ENCODE assay signal across 8 cellular contexts in the genomic region with DNA sequence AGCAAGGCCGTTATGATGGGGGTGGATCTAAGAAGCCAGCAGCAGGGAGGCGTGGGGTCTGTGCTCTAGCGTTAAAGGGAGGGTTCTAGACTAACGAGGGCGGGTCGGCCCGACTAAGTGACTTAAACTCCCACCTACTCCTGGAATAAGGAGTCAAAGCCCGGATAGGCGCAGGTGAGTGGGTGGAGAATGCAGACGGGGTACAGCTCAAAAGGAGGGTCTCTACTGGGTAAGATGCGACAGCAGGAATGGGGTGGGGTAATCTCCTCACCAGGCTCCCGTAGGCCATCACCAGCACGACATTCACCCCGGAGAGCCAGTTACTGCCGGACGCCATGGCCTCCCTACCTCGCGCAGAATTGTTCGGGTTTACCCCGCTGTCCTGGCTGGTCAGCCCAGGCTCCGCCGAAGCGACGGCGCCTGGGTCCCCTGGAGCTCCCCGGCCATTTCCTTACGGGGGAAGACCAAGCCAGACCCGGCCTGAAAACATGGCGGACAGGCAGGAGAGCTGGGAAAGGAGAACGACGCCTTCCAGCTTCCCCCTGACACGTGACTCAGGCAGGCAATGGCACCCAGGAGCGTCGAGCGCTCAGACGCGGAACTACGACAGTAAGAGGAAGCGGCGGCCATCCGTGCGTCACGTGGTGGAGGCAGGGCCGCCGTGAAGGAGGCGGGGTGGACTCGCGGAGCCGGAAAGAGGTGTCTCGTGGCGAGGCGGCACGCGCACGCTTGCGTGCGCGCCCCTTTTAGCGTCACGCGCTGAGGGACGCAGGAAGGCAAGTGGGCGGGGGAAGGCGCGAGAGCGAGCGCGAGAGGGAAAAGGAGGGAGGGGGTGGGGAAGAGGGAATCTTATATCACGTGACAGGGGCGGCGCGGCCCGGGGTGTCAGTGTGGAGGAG.
DNase-seq lines count a peak whose midpoint lies in the region; ATAC-seq lines count a peak whose summit lies in the region.

A gene with protein sequence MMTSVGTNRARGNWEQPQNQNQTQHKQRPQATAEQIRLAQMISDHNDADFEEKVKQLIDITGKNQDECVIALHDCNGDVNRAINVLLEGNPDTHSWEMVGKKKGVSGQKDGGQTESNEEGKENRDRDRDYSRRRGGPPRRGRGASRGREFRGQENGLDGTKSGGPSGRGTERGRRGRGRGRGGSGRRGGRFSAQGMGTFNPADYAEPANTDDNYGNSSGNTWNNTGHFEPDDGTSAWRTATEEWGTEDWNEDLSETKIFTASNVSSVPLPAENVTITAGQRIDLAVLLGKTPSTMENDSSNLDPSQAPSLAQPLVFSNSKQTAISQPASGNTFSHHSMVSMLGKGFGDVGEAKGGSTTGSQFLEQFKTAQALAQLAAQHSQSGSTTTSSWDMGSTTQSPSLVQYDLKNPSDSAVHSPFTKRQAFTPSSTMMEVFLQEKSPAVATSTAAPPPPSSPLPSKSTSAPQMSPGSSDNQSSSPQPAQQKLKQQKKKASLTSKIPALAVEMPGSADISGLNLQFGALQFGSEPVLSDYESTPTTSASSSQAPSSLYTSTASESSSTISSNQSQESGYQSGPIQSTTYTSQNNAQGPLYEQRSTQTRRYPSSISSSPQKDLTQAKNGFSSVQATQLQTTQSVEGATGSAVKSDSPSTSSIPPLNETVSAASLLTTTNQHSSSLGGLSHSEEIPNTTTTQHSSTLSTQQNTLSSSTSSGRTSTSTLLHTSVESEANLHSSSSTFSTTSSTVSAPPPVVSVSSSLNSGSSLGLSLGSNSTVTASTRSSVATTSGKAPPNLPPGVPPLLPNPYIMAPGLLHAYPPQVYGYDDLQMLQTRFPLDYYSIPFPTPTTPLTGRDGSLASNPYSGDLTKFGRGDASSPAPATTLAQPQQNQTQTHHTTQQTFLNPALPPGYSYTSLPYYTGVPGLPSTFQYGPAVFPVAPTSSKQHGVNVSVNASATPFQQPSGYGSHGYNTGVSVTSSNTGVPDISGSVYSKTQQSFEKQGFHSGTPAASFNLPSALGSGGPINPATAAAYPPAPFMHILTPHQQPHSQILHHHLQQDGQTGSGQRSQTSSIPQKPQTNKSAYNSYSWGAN (plus strand): TSS at position 885 of the 899 bp plus-strand sequence. CDS start 4,169 bp downstream, outside the sequence.

- peaks cover 36 to 67% (median 49%) of the 10 kb centered on the region in 11 experiments for H3K36me3 ChIP-seq in BLaER1 treated with 17β-estradiol and CSF1 and Interleukin-3, amounts not matched to agents 10 nM and 100 nM

- peak within 1 kb of the TSS; percentile 71 to 94 (median 84) for H3K4me3 ChIP-seq in BLaER1 treated with 17β-estradiol and CSF1 and Interleukin-3, amounts not matched to agents 10 nM and 100 nM

- peak within 1 kb of the TSS; percentile 87 to 100 (median 94) for H3K4me2 ChIP-seq in BLaER1 treated with 17β-estradiol and CSF1 and Interleukin-3, amounts not matched to agents 10 nM and 100 nM

- ATAC-seq in GM19351 (IDR thresholded peaks at IDR 0.05; ENCODE audit: unreplicated experiment): peak; percentile 91
- ATAC-seq in HG03521 (IDR thresholded peaks at IDR 0.05; ENCODE audit: unreplicated experiment): peak; percentile 89

- H3K27ac ChIP-seq in BLaER1 treated with 17β-estradiol and CSF1 and Interleukin-3, amounts not matched to agents 10 nM and 100 nM: peak within 1 kb of the TSS; percentile 94 to 100 (median 97)

- no peaks in the 10 kb centered on the region for H3K27me3 ChIP-seq in BLaER1 treated with 17β-estradiol and CSF1 and Interleukin-3, amounts not matched to agents 10 nM and 100 nM

- H3K4me1 ChIP-seq in BLaER1 treated with 17β-estradiol and CSF1 and Interleukin-3, amounts not matched to agents 10 nM and 100 nM: peaks cover 26 to 60% (median 47%) of the 10 kb centered on the region in 10 experiments

- peaks cover 33 to 76% (median 58%) of the 10 kb centered on the region in 11 experiments; a peak in 21 of 22 replicates for H4K20me1 ChIP-seq in BLaER1 treated with 17β-estradiol and CSF1 and Interleukin-3, amounts not matched to agents 10 nM and 100 nM

- no peaks in the 10 kb centered on the region for H3K9me3 ChIP-seq in BLaER1 treated with 17β-estradiol and CSF1 and Interleukin-3, amounts not matched to agents 10 nM and 100 nM (replicated peaks in 1 of 11)

- DNase-seq in NCI-H748 (lab: John Stamatoyannopoulos, UW; ENCODE audit: unreplicated experiment): peak; percentile 100
- peak; percentile 98 for DNase-seq in activated CD4-positive, alpha-beta T cell treated with anti-CD3 and anti-CD28 coated beads, Interleukin-2, amount 50 U/mL, for 1 hour
- DNase-seq in dedifferentiated amniotic fluid mesenchymal stem cell (ENCODE audit: extremely low spot score): peak; percentile 98
- peak; percentile 100 for DNase-seq in left kidney (ENCODE audit: low read depth, low spot score)
- peak; percentile 98 to 99 for DNase-seq in stimulated activated CD4-positive, alpha-beta T cell treated with anti-CD3 and anti-CD28 coated beads, Interleukin-2, amount 100 ng/mL, for 24 hours

- H3K9ac ChIP-seq in BLaER1 treated with 17β-estradiol and CSF1 and Interleukin-3, amounts not matched to agents 10 nM and 100 nM: peak within 1 kb of the TSS; percentile 91 to 100 (median 96)

Comparison
In these comparisons a context has a peak if more than half of its experiments do, and no peak if none do; other contexts are left out.
1. Peak in every context shown above with its lines: DNase-seq, ATAC-seq, H3K4me3 ChIP-seq and H3K27ac ChIP-seq.